12 cellular contexts compared by ENCODE assay signal in the genomic region with DNA sequence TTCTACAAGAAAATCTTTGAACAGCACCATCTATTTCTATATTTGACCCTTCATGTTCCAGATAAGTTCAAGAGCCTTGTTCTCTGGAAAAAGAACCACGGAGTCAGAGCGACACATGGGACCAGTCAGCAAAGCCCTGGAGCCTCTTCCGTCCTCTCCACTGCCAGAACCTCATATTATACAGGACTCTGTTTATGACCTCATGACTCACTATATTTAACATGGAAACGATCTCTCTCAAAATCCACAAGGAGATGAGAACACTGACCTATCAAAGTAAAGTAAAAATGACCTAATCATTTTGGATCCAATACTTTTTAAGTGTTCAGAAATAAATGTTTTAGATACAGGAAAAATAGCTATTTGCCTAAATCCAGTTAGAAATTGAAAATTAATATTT.
A peak's percentile ranks its signal among the peaks of the same experiment; 100 is the strongest.
DNase-seq lines count a peak whose midpoint lies in the region; ATAC-seq lines count a peak whose summit lies in the region.
"Had no signal": no experiment of that assay in that cellular context is flagged by ENCODE, and none has a peak within 500 bp of the region (broad histone marks: within the 10 kb centered on the region; RNA-seq: fewer than 3 reads in every experiment).

No MANE protein-coding gene starts in this region.

- no peak for ATAC-seq in HG02571 (IDR thresholded peaks at IDR 0.05; ENCODE audit: unreplicated experiment)
- ATAC-seq in HG03039 (IDR thresholded peaks at IDR 0.05; ENCODE audit: unreplicated experiment), result no peak
- ATAC-seq: psoas muscle had no signal

- DNase-seq in AG20443 (ENCODE audit: low spot score), result peak; percentile 41
- DNase-seq in ELR (ENCODE audit: low read depth), result peak; percentile 54
- DNase-seq in astrocyte of the hippocampus (ENCODE audit: low read depth, low spot score), result peak; percentile 58
- DNase-seq in iris pigment epithelial cell (ENCODE audit: low read depth), result peak; percentile 62
- DNase-seq in stimulated activated CD4-positive, alpha-beta T cell treated with anti-CD3 and anti-CD28 coated beads, Interleukin-4, amount 100 ng/mL, for 24 hours, result no peak
- no peak for DNase-seq in germinal center (ENCODE audit: low spot score)
- DNase-seq: anterior cingulate cortex, Kasumi-1, NCI-H2029 treated with DMSO at 0.1 percent for 48 hours, psoas muscle had no signal

Comparison
In these comparisons a context has a peak if more than half of its experiments do, and no peak if none do; other contexts are left out.
1. DNase-seq: peak in AG20443 (single experiment), ELR (single experiment), astrocyte of the hippocampus (single experiment) and iris pigment epithelial cell (single experiment); none in stimulated activated CD4-positive, alpha-beta T cell treated with anti-CD3 and anti-CD28 coated beads, Interleukin-4, amount 100 ng/mL, for 24 hours (single experiment) and germinal center (single experiment).